ENCODE assay signal across 10 cellular contexts in genomic region chr7:90350032-90350431, GRCh38. TPM values are rescaled to one million over a fixed set of nuclear protein-coding genes. Genes with fewer than 3 reads are reported as not detected.
"Had no signal": no experiment of that assay in that cellular context is flagged by ENCODE, and none has a peak within 500 bp of the region (broad histone marks: within the 10 kb centered on the region; RNA-seq: fewer than 3 reads in every experiment).

No MANE protein-coding gene starts in this region.

RNA-seq across cellular contexts. Expression of gene FAM237B, which starts 28.9 kb away (rescaled TPM):
- total RNA-seq: LHCN-M2, MCF 10A, NCI-H460, OCI-LY7, PC-9, Right ventricle myocardium inferior, RPMI7951, SJCRH30, SK-MEL-5, T-cell had no signal
